In the genomic region with DNA sequence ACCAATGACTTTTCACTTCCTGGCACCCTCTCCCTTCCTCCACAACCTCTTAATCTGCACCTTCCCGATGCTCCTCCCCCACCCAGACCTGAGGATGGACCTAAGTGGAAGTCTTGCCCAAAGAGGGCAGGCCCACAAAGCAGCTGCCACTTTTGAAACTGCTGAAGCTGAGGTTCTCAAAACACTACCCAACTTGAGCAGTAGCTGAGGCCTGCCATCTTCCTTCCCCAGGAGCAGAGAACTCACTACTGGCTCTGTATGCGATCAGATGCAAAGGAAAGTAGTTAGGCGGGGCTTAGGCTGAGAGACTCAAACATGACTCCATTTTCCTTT, we compare ENCODE assay signal across 11 cellular contexts. TPM values are rescaled to one million over a fixed set of nuclear protein-coding genes. Genes with fewer than 3 reads are reported as not detected.
DNase-seq lines count a peak whose midpoint lies in the region; ATAC-seq and TF ChIP-seq lines count a peak whose summit lies in the region.
"Had no signal": no experiment of that assay in that cellular context is flagged by ENCODE, and none has a peak within 500 bp of the region (broad histone marks: within the 10 kb centered on the region; RNA-seq: fewer than 3 reads in every experiment).

No MANE protein-coding gene starts in this region.

- H3K9me3 ChIP-seq in PC-9 (ENCODE audit: insufficient read depth, low read depth) = no peaks in the 10 kb centered on the region
- no peaks in the 10 kb centered on the region for H3K9me3 ChIP-seq in fibroblast of lung (ENCODE audit: control insufficient read depth, insufficient read depth, low read depth, low read length)
- no peaks in the 10 kb centered on the region for H3K9me3 ChIP-seq in smooth muscle cell (replicated peaks; ENCODE audit: low read depth)

- H3K4me2 ChIP-seq in PC-9 (peak overlapping the region; percentile 96), fibroblast of lung (ENCODE audit: extremely low read depth, insufficient read depth, low read length) (peak overlapping the region; percentile 96), smooth muscle cell (peak overlapping the region; percentile 96)

- DNase-seq in SIG-M5 treated with dmso at 0.1 percent for 504 hours (lab: John Stamatoyannopoulos, UW; ENCODE audit: unreplicated experiment) (peak; percentile 39), SIG-M5 (lab: John Stamatoyannopoulos, UW) (no peak), PC-9 (no peak), fibroblast of lung (ENCODE audit: low read depth in 2 of 2) (no peak), smooth muscle cell (lab: John Stamatoyannopoulos, UW; ENCODE audit: unreplicated experiment) (no peak), HT-29 (ENCODE audit: low spot score) (no peak)
- DNase-seq: NCI-H2081 treated with DMSO at 0.1 percent for 48 hours had no signal

- H3K9me2 ChIP-seq in PC-9 (ENCODE audit: insufficient read depth) = no peaks in the 10 kb centered on the region

- CTCF ChIA-PET in PC-9 (lab: Charles Lee) = interaction anchor here (1.0 kb wide), 1 partner anchor 13 kb away, joined by 3 read pairs; no protein-coding TSS in a partner anchor

- peaks cover 64% of the 10 kb centered on the region for H3K79me2 ChIP-seq in PC-9 (ENCODE audit: low read depth)
- peaks cover 62% of the 10 kb centered on the region for H3K79me2 ChIP-seq in fibroblast of lung (ENCODE audit: control insufficient read depth, insufficient read depth, low read length)
- H3K79me2 ChIP-seq in smooth muscle cell (ENCODE audit: low read depth) = peaks cover 65% of the 10 kb centered on the region

- TF ChIP-seq CTCF in PC-9 (conservative IDR thresholded peaks at IDR 0.05) = no peak
- TF ChIP-seq CTCF in fibroblast of lung (conservative IDR thresholded peaks at IDR 0.05 in 1 of 2, IDR thresholded peaks at IDR 0.05 in 1 of 2; ENCODE audit: low read depth in 1 of 2, low read length in 2 of 2) = no peak
- no peak for TF ChIP-seq CTCF in smooth muscle cell (IDR thresholded peaks at IDR 0.05; ENCODE audit: borderline replicate concordance, insufficient read depth, poor library complexity, severe bottlenecking)

- BruUV-seq in PC-9 (replicated peaks; lab: Mats Ljungman, UMichigan) = TSS peak; percentile 38

- H3K36me3 ChIP-seq in PC-9 (ENCODE audit: low read depth) = peaks cover 15% of the 10 kb centered on the region; the same call in 1 of the 2 replicates
- H3K36me3 ChIP-seq in fibroblast of lung (ENCODE audit: control insufficient read depth, insufficient read depth, low read length) = peaks cover 3% of the 10 kb centered on the region
- no peaks in the 10 kb centered on the region for H3K36me3 ChIP-seq in smooth muscle cell (ENCODE audit: low read depth)

- 86% methylated on average over 3 of the region's 3 CpGs for WGBS in smooth muscle cell (ENCODE audit: low lambda C conversion rate)

- H3K27ac ChIP-seq in PC-9 (0 out of 2 replicates have a peak overlapping the region, but pooled peaks have one; percentile 68), fibroblast of lung (ENCODE audit: insufficient read depth, low read length) (no peak overlapping the region), smooth muscle cell (ENCODE audit: low read depth) (peak overlapping the region; percentile 80)

- no peaks in the 10 kb centered on the region for H3K27me3 ChIP-seq in PC-9 (ENCODE audit: insufficient read depth, low read depth)
- H3K27me3 ChIP-seq in fibroblast of lung (ENCODE audit: control insufficient read depth, insufficient read depth, low read length) = no peaks in the 10 kb centered on the region
- H3K27me3 ChIP-seq in smooth muscle cell (ENCODE audit: low read depth) = no peaks in the 10 kb centered on the region

- ATAC-seq in GM18907 (IDR thresholded peaks at IDR 0.05; ENCODE audit: unreplicated experiment) (no peak), HG02571 (IDR thresholded peaks at IDR 0.05; ENCODE audit: unreplicated experiment) (no peak)
- ATAC-seq: left lobe of liver had no signal

- H2AFZ ChIP-seq in PC-9 (no peak overlapping the region), fibroblast of lung (ENCODE audit: low read length) (no peak overlapping the region), smooth muscle cell (ENCODE audit: low read depth) (no peak overlapping the region)

- peaks cover 41% of the 10 kb centered on the region for H4K20me1 ChIP-seq in PC-9 (ENCODE audit: insufficient read depth)
- no peaks in the 10 kb centered on the region for H4K20me1 ChIP-seq in fibroblast of lung (ENCODE audit: control insufficient read depth, extremely low read depth, insufficient read depth, low read length)
- H4K20me1 ChIP-seq in smooth muscle cell (ENCODE audit: low read depth) = peaks cover 58% of the 10 kb centered on the region

- H3F3A ChIP-seq in PC-9 (ENCODE audit: insufficient read depth, low read depth) (peaks cover 24% of the 10 kb centered on the region), smooth muscle cell (ENCODE audit: low read depth) (no peaks in the 10 kb centered on the region)

- H3K9ac ChIP-seq in fibroblast of lung (ENCODE audit: insufficient read depth, low read length) (no peak overlapping the region), smooth muscle cell (ENCODE audit: low read depth) (peak overlapping the region; percentile 95)

- peak overlapping the region; percentile 95 for H3K4me3 ChIP-seq in PC-9
- H3K4me3 ChIP-seq in fibroblast of lung (replicated peaks in 1 of 4; ENCODE audit: control extremely low read depth in 1 of 4, insufficient read depth in 1 of 4, low read depth in 3 of 4, low read length in 4 of 4) = peak overlapping the region; percentile 96 to 98 (median 98)
- peak overlapping the region; percentile 83 for H3K4me3 ChIP-seq in smooth muscle cell

- intact Hi-C loops in PC-9 (cut with micrococcal nuclease; ENCODE audit: unreplicated experiment) = loop anchor here (2.0 kb wide), 2 partner anchors 27 to 51 kb away; no protein-coding TSS in a partner anchor

- peaks cover 28% of the 10 kb centered on the region for H3K4me1 ChIP-seq in PC-9 (replicated peaks; ENCODE audit: insufficient read depth)
- peaks cover 10% of the 10 kb centered on the region for H3K4me1 ChIP-seq in fibroblast of lung (ENCODE audit: control insufficient read depth, extremely low read depth, insufficient read depth, low read length)
- peaks cover 17% of the 10 kb centered on the region for H3K4me1 ChIP-seq in smooth muscle cell (ENCODE audit: low read depth)

- POLR2A ChIA-PET in PC-9 (lab: Charles Lee; ENCODE audit: unreplicated experiment) = interaction anchor here (0.7 kb wide), 1 partner anchor 38 kb away, joined by 7 read pairs; no protein-coding TSS in a partner anchor

RNA-seq across cellular contexts. Expression of a gene that starts 1.5 kb away (rescaled TPM):
- total RNA-seq in PC-9 (2021) = 220 and 272 TPM in 2 replicates
- 41.9 and 52.5 TPM in 2 replicates for total RNA-seq in fibroblast of lung
- 153 and 157 TPM in 2 replicates for polyA plus RNA-seq in fibroblast of lung
- polyA plus RNA-seq in fibroblast of lung (2012) = 181 and 201 TPM in 2 replicates
- polyA minus RNA-seq in fibroblast of lung (ENCODE audit: low replicate concordance) = 328 and 338 TPM in 2 replicates
- total RNA-seq in smooth muscle cell = 165 and 210 TPM in 2 replicates
- 336 and 397 TPM in 2 replicates for polyA plus RNA-seq in smooth muscle cell
- 107 and 115 TPM in 2 replicates for total RNA-seq in HT-29 (2014; rRNA removed; shearing (Covaris generic))

RNA-seq across cellular contexts. Expression of a gene that starts 40.7 kb away (rescaled TPM):
- total RNA-seq in PC-9 (2021) (not detected in 2 replicates), fibroblast of lung (not detected in 2 replicates), smooth muscle cell (0.85 TPM in 1 of 2 replicates, not detected in the other)
- polyA plus RNA-seq in fibroblast of lung (not detected in 2 replicates), smooth muscle cell (1.1 and 1.4 TPM in 2 replicates)
- not detected in 2 replicates for polyA plus RNA-seq in fibroblast of lung (2012)
- not detected in 2 replicates for polyA minus RNA-seq in fibroblast of lung (ENCODE audit: low replicate concordance)
- not detected in 2 replicates for total RNA-seq in HT-29 (2014; rRNA removed; shearing (Covaris generic))
- total RNA-seq: activated T-cell treated with anti-CD3 and anti-CD28 coated beads, Interleukin-2, amount 50 U/mL, for 72 hours; left lobe of liver had no signal

RNA-seq across cellular contexts. Expression of a gene that starts 40.8 kb away (rescaled TPM):
- not detected in 2 replicates for total RNA-seq in PC-9 (2021)
- not detected in 2 replicates for total RNA-seq in fibroblast of lung
- polyA plus RNA-seq in fibroblast of lung = not detected in 2 replicates
- polyA plus RNA-seq in fibroblast of lung (2012) = not detected in 2 replicates
- polyA minus RNA-seq in fibroblast of lung (ENCODE audit: low replicate concordance) = not detected in 2 replicates
- total RNA-seq in smooth muscle cell = not detected in 2 replicates
- polyA plus RNA-seq in smooth muscle cell = not detected in 2 replicates
- not detected in 2 replicates for total RNA-seq in HT-29 (2014; rRNA removed; shearing (Covaris generic))
- total RNA-seq: activated T-cell treated with anti-CD3 and anti-CD28 coated beads, Interleukin-2, amount 50 U/mL, for 72 hours; left lobe of liver had no signal
